ENCODE assay signal across 8 cellular contexts in genomic region chr1:167101754-167102153, GRCh38. TPM values are rescaled to one million over a fixed set of nuclear protein-coding genes. Genes with fewer than 3 reads are reported as not detected.
"Had no signal": no experiment of that assay in that cellular context is flagged by ENCODE, and none has a peak within 500 bp of the region (broad histone marks: within the 10 kb centered on the region; RNA-seq: fewer than 3 reads in every experiment).

No MANE protein-coding gene starts in this region.

- DNase-seq: H9, HCEC 1CT, HFFc6, KG1 had no signal

- H3K9me3 Mint-ChIP-seq: GM23338, H9, HFFc6 had no signal

- H3K27ac ChIP-seq: HL-60 had no signal

- H3K27ac Mint-ChIP-seq: GM23338, H9, HFFc6, IgD-negative memory B cell had no signal

- ATAC-seq: GM23338, HepG2 had no signal

- H3K4me3 ChIP-seq: GM23338 had no signal

- H3K4me3 Mint-ChIP-seq: GM23338, H9, HFFc6, IgD-negative memory B cell had no signal

RNA-seq across cellular contexts. Expression of gene STYXL2, which starts 7.9 kb away (rescaled TPM):
- total RNA-seq: HepG2, HFFc6 had no signal
- polyA plus RNA-seq: HepG2, IgD-negative memory B cell had no signal

RNA-seq across cellular contexts. Expression of gene GPA33, which starts 11.6 kb away (rescaled TPM):
- total RNA-seq: H9, HepG2, HFFc6 had no signal
- polyA plus RNA-seq: HepG2 had no signal
